ENCODE assay signal across 16 cellular contexts in genomic region chr15:70748281-70748747, GRCh38. TPM values are rescaled to one million over a fixed set of nuclear protein-coding genes. Genes with fewer than 3 reads are reported as not detected.
DNase-seq lines count a peak whose midpoint lies in the region; ATAC-seq and TF ChIP-seq lines count a peak whose summit lies in the region.
"Had no signal": no experiment of that assay in that cellular context is flagged by ENCODE, and none has a peak within 500 bp of the region (broad histone marks: within the 10 kb centered on the region; RNA-seq: fewer than 3 reads in every experiment).

No MANE protein-coding gene starts in this region.

- no peak overlapping the region for H3K27ac Mint-ChIP-seq in CD8-positive, alpha-beta T cell
- H3K27ac Mint-ChIP-seq: activated naive CD8-positive, alpha-beta T cell treated with anti-CD3 and anti-CD28 coated beads, Interleukin-2, amount 50 U/mL, for 24 hours; nephron had no signal

- peaks cover 10% of the 10 kb centered on the region for H3K4me1 Mint-ChIP-seq in CD8-positive, alpha-beta T cell (ENCODE audit: low read depth)

- H3K36me3 ChIP-seq in CD8-positive, alpha-beta T cell (ENCODE audit: insufficient read depth, low read length), result no peaks in the 10 kb centered on the region
- H3K36me3 ChIP-seq: SJCRH30, upper lobe of left lung had no signal

- peaks cover 12% of the 10 kb centered on the region for H3K4me1 ChIP-seq in CD8-positive, alpha-beta T cell (ENCODE audit: insufficient read depth, low read length)

- H3K27me3 ChIP-seq in CD8-positive, alpha-beta T cell (ENCODE audit: insufficient read depth, low read length), result no peaks in the 10 kb centered on the region
- H3K27me3 ChIP-seq: SJCRH30, upper lobe of left lung had no signal

- ATAC-seq in Right ventricle myocardium superior (ENCODE audit: poor library complexity) (peak; percentile 75), GM19035 (IDR thresholded peaks at IDR 0.05; ENCODE audit: unreplicated experiment) (no peak)
- no peak for ATAC-seq in CD8-positive, alpha-beta T cell
- ATAC-seq: activated naive CD8-positive, alpha-beta T cell treated with anti-CD3 and anti-CD28 coated beads, Interleukin-2, amount 50 U/mL, for 24 hours had no signal

- H3K27me3 Mint-ChIP-seq in CD8-positive, alpha-beta T cell (ENCODE audit: low read depth), result peaks cover 9% of the 10 kb centered on the region

- H3K27ac ChIP-seq in CD8-positive, alpha-beta T cell (ENCODE audit: low read depth, low read length), result no peak overlapping the region
- H3K27ac ChIP-seq: SJCRH30, VCaP had no signal

- CTCF ChIA-PET in CD8-positive, alpha-beta T cell (lab: Charles Lee), result no interaction called here

- H3K4me3 ChIP-seq in AG10803 (ENCODE audit: low read length), result no peak overlapping the region
- no peak overlapping the region for H3K4me3 ChIP-seq in CD8-positive, alpha-beta T cell (ENCODE audit: low read depth, low read length)
- H3K4me3 ChIP-seq: SJCRH30, upper lobe of left lung had no signal

- H3K4me3 Mint-ChIP-seq in CD8-positive, alpha-beta T cell, result no peak overlapping the region
- H3K4me3 Mint-ChIP-seq: activated naive CD8-positive, alpha-beta T cell treated with anti-CD3 and anti-CD28 coated beads, Interleukin-2, amount 50 U/mL, for 24 hours; nephron had no signal

- H3K9me3 ChIP-seq in CD8-positive, alpha-beta T cell (ENCODE audit: low read length), result no peaks in the 10 kb centered on the region
- H3K9me3 ChIP-seq: SJCRH30, upper lobe of left lung had no signal

- TF ChIP-seq CTCF in AG10803 (conservative IDR thresholded peaks at IDR 0.05; ENCODE audit: low read length), result no peak
- no peak for TF ChIP-seq CTCF in CD8-positive, alpha-beta T cell (IDR thresholded peaks at IDR 0.05)

- no peaks in the 10 kb centered on the region for H3K36me3 Mint-ChIP-seq in CD8-positive, alpha-beta T cell

- DNase-seq in AG10803 (ENCODE audit: low read depth) (peak; percentile 55), NCI-H526 (lab: John Stamatoyannopoulos, UW) (peak; percentile 32 to 70), Right ventricle myocardium superior (peak; percentile 79), pons (ENCODE audit: low spot score) (peak; percentile 53), NCI-H2029 treated with DMSO at 0.1 percent for 48 hours (lab: John Stamatoyannopoulos, UW) (no peak)
- DNase-seq in CD8-positive, alpha-beta T cell, result no peak
- no peak for DNase-seq in activated naive CD4-positive, alpha-beta T cell (lab: John Stamatoyannopoulos, UW)
- DNase-seq: activated naive CD8-positive, alpha-beta T cell treated with anti-CD3 and anti-CD28 coated beads, Interleukin-2, amount 50 U/mL, for 24 hours; DND-41; MV-4-11; NCI-H748 treated with DMSO at 0.1 percent for 48 hours; SJCRH30 had no signal

- intact Hi-C loops in Right ventricle myocardium superior (cut with DNase I), result no loop called here
- intact Hi-C loops in CD8-positive, alpha-beta T cell (cut with DNase I, micrococcal nuclease), result no loop called here

- H3K9me3 Mint-ChIP-seq in CD8-positive, alpha-beta T cell, result no peaks in the 10 kb centered on the region
- H3K9me3 Mint-ChIP-seq: activated naive CD8-positive, alpha-beta T cell treated with anti-CD3 and anti-CD28 coated beads, Interleukin-2, amount 50 U/mL, for 24 hours; nephron had no signal

- POLR2A ChIA-PET in CD8-positive, alpha-beta T cell (lab: Charles Lee), result no interaction called here

RNA-seq across cellular contexts. Expression of gene UACA, which starts 15.0 kb away (rescaled TPM):
- total RNA-seq in Right ventricle myocardium superior, result 27.9 TPM
- total RNA-seq in CD8-positive, alpha-beta T cell, result under 1 TPM in 1 of 2 experiments, not detected in 1; 0.30 TPM

Comparison
In these comparisons a context has a peak if more than half of its experiments do, and no peak if none do; other contexts are left out.
1. DNase-seq: peak in AG10803 (single experiment), NCI-H526 (2 of 2), Right ventricle myocardium superior (single experiment) and pons (single experiment); none in CD8-positive, alpha-beta T cell (0 of 7), NCI-H2029 treated with DMSO at 0.1 percent for 48 hours (single experiment) and activated naive CD4-positive, alpha-beta T cell (0 of 4).
2. RNA of gene UACA, which starts 15.0 kb away (total RNA-seq): 27.9 TPM in Right ventricle myocardium superior (single experiment); 0.30 TPM in CD8-positive, alpha-beta T cell; every median in the first group is over 10 times any median in the second.